In the genomic region with DNA sequence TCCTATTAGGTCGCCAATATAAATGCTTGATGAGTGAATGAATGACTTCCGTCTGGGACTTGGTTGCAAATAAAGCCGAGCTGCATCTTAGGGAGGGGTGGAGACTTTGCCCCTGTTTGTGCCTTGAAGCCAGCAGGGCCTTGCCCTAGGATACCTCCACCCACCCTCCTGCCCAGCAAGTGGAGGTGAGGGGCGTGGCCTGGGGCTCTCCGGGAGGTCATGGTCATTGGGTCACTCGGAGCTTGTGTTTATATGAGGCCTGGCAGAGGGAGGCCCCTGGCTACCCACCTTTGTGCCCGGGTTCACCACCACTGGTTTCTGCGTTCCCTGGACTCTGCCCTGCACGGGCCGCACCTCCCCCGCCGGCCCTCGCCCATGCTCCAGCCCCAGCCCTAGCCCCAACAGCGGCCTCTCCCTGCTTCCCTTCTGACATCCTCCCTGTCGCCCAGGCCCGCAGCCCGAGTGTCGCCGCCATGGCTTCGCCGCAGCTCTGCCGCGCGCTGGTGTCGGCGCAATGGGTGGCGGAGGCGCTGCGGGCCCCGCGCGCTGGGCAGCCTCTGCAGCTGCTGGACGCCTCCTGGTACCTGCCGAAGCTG, we compare ENCODE assay signal across 22 cellular contexts. TPM values are rescaled to one million over a fixed set of nuclear protein-coding genes. Genes with fewer than 3 reads are reported as not detected.
DNase-seq lines count a peak whose midpoint lies in the region; ATAC-seq and TF ChIP-seq lines count a peak whose summit lies in the region.
"Had no signal": no experiment of that assay in that cellular context is flagged by ENCODE, and none has a peak within 500 bp of the region (broad histone marks: within the 10 kb centered on the region; RNA-seq: fewer than 3 reads in every experiment).

No MANE protein-coding gene starts in this region.

- WGBS in right lobe of liver (ENCODE audit: insufficient coverage, low coverage, low lambda C conversion rate, missing lambda C conversion rate) = 5% methylated on average over 4 of the region's 34 CpGs
- no CpG with 5 or more reads among the region's 34 CpGs for WGBS in neuronal stem cell (ENCODE audit: extremely low coverage in 2 of 2, insufficient read length in 2 of 2, insufficient replicate concordance in 1 of 2), 2 donors

- TF ChIP-seq POLR2A in right lobe of liver (IDR thresholded peaks at IDR 0.05) = no peak

- TF ChIP-seq CTCF in endothelial cell (IDR thresholded peaks at IDR 0.05; ENCODE audit: unreplicated experiment) (no peak), right lobe of liver (IDR thresholded peaks at IDR 0.05) (no peak), lower lobe of right lung (IDR thresholded peaks at IDR 0.05) (no peak)

- no peaks in the 10 kb centered on the region for H3K9me3 Mint-ChIP-seq in endothelial cell (ENCODE audit: unreplicated experiment)
- no peaks in the 10 kb centered on the region for H3K9me3 Mint-ChIP-seq in activated T-helper 1 cell treated with anti-CD3 and anti-CD28 coated beads, Interleukin-12 subunit alpha, Interleukin-12 subunit beta, Interleukin-2, Interleukin-4 antibody, amounts not matched to agents 30 ng/mL and 10 ng/mL and 1 ng/mL, durations not matched to agents 14 hours and 24 hours and 36 hours

- H3K79me1 ChIP-seq in neuronal stem cell (ENCODE audit: low read depth, low read length) = peaks cover 27% of the 10 kb centered on the region

- H3K27me3 ChIP-seq in right lobe of liver (no peaks in the 10 kb centered on the region), neuronal stem cell (ENCODE audit: control insufficient read depth in 3 of 3, insufficient read depth in 3 of 3, low read depth in 1 of 3, low read length in 3 of 3) (no peaks in the 10 kb centered on the region), lower lobe of right lung (ENCODE audit: low read depth) (no peaks in the 10 kb centered on the region)

- H3K27ac Mint-ChIP-seq in endothelial cell (ENCODE audit: unreplicated experiment) = no peak overlapping the region
- no peak overlapping the region for H3K27ac Mint-ChIP-seq in activated T-helper 1 cell treated with anti-CD3 and anti-CD28 coated beads, Interleukin-12 subunit alpha, Interleukin-12 subunit beta, Interleukin-2, Interleukin-4 antibody, amounts not matched to agents 30 ng/mL and 10 ng/mL and 1 ng/mL, durations not matched to agents 14 hours and 24 hours and 36 hours

- H3K9me3 ChIP-seq in right lobe of liver = no peaks in the 10 kb centered on the region
- no peaks in the 10 kb centered on the region for H3K9me3 ChIP-seq in neuronal stem cell (replicated peaks in 1 of 2; ENCODE audit: control insufficient read depth in 2 of 2, insufficient read depth in 1 of 2, low read depth in 1 of 2, low read length in 2 of 2)
- no peaks in the 10 kb centered on the region for H3K9me3 ChIP-seq in lower lobe of right lung

- no peak overlapping the region for H4K91ac ChIP-seq in neuronal stem cell (ENCODE audit: low read depth, low read length, poor library complexity)

- H3K27ac ChIP-seq in right lobe of liver = peak overlapping the region; percentile 73 to 95 (median 75)
- no peak overlapping the region for H3K27ac ChIP-seq in neuronal stem cell (replicated peaks; ENCODE audit: low read length)
- no peak overlapping the region for H3K27ac ChIP-seq in lower lobe of right lung
- H3K27ac ChIP-seq: KMS-11 had no signal

- H3K4me1 Mint-ChIP-seq in endothelial cell (ENCODE audit: unreplicated experiment) = peaks cover 12% of the 10 kb centered on the region
- H3K4me1 Mint-ChIP-seq in activated T-helper 1 cell treated with anti-CD3 and anti-CD28 coated beads, Interleukin-12 subunit alpha, Interleukin-12 subunit beta, Interleukin-2, Interleukin-4 antibody, amounts not matched to agents 30 ng/mL and 10 ng/mL and 1 ng/mL, durations not matched to agents 14 hours and 24 hours and 36 hours (ENCODE audit: low read depth) = peaks cover 16% of the 10 kb centered on the region

- H3K18ac ChIP-seq in neuronal stem cell (ENCODE audit: low read length) = no peak overlapping the region

- no peak overlapping the region for H4K8ac ChIP-seq in neuronal stem cell (ENCODE audit: low read depth, low read length)

- H2BK12ac ChIP-seq in neuronal stem cell (ENCODE audit: low read length) = no peak overlapping the region

- intact Hi-C loops in right lobe of liver (cut with DNase I) (no loop called here), lower lobe of right lung (cut with DNase I) (no loop called here)
- intact Hi-C loops in activated T-helper 1 cell treated with anti-CD3 and anti-CD28 coated beads, Interleukin-12 subunit alpha, Interleukin-12 subunit beta, Interleukin-2, Interleukin-4 antibody, amounts not matched to agents 30 ng/mL and 10 ng/mL and 1 ng/mL, durations not matched to agents 14 hours and 24 hours and 36 hours (cut with micrococcal nuclease) = no loop called here

- H3K36me3 Mint-ChIP-seq in endothelial cell (ENCODE audit: low read depth, unreplicated experiment) = peaks cover 14% of the 10 kb centered on the region
- peaks cover 7% of the 10 kb centered on the region for H3K36me3 Mint-ChIP-seq in activated T-helper 1 cell treated with anti-CD3 and anti-CD28 coated beads, Interleukin-12 subunit alpha, Interleukin-12 subunit beta, Interleukin-2, Interleukin-4 antibody, amounts not matched to agents 30 ng/mL and 10 ng/mL and 1 ng/mL, durations not matched to agents 14 hours and 24 hours and 36 hours (ENCODE audit: low read depth)

- H3K23ac ChIP-seq in neuronal stem cell (ENCODE audit: low read depth, low read length, poor library complexity) = peak overlapping the region; percentile 80

- H3K4me3 ChIP-seq in right lobe of liver (peak overlapping the region; percentile 57 to 82 (median 64)), neuronal stem cell (ENCODE audit: low read length in 2 of 2) (no peak overlapping the region), lower lobe of right lung (no peak overlapping the region)

- no peak overlapping the region for H3K9ac ChIP-seq in neuronal stem cell (ENCODE audit: low read depth, low read length, poor library complexity)
- H3K9ac ChIP-seq: KMS-11 had no signal

- no peak overlapping the region for H3K4me2 ChIP-seq in neuronal stem cell (ENCODE audit: insufficient read depth, low read length, poor library complexity, severe bottlenecking)
- H3K4me2 ChIP-seq: KMS-11 had no signal

- ATAC-seq in right lobe of liver = peak; percentile 50 to 79 (median 71)
- ATAC-seq in lower lobe of right lung = no peak
- ATAC-seq: Panc1 had no signal

- peak overlapping the region; percentile 38 for H3K14ac ChIP-seq in neuronal stem cell (ENCODE audit: low read length)

- H2AFZ ChIP-seq in neuronal stem cell (ENCODE audit: low read length) = no peak overlapping the region

- H3K36me3 ChIP-seq in right lobe of liver (peaks cover 0 to 27% (median 14%) of the 10 kb centered on the region in 4 donors), neuronal stem cell (replicated peaks in 1 of 2; ENCODE audit: control insufficient read depth in 2 of 2, insufficient read depth in 2 of 2, low read length in 2 of 2) (peaks cover 37 to 67% of the 10 kb centered on the region in 2 donors), lower lobe of right lung (peaks cover 45% of the 10 kb centered on the region)

- H2BK15ac ChIP-seq in neuronal stem cell (ENCODE audit: low read length) = no peak overlapping the region

- H3K4me3 Mint-ChIP-seq in endothelial cell (ENCODE audit: unreplicated experiment) = peak overlapping the region; percentile 13
- H3K4me3 Mint-ChIP-seq in activated T-helper 1 cell treated with anti-CD3 and anti-CD28 coated beads, Interleukin-12 subunit alpha, Interleukin-12 subunit beta, Interleukin-2, Interleukin-4 antibody, amounts not matched to agents 30 ng/mL and 10 ng/mL and 1 ng/mL, durations not matched to agents 14 hours and 24 hours and 36 hours = no peak overlapping the region

- H2AK5ac ChIP-seq in neuronal stem cell (ENCODE audit: low read depth, low read length) = no peak overlapping the region

- no peak overlapping the region for H2BK120ac ChIP-seq in neuronal stem cell (ENCODE audit: low read depth, low read length)

- H3K4me1 ChIP-seq in right lobe of liver (peaks cover 0 to 63% (median 28%) of the 10 kb centered on the region in 4 donors), neuronal stem cell (ENCODE audit: control insufficient read depth in 2 of 2, insufficient read depth in 1 of 2, low read depth in 1 of 2, low read length in 2 of 2) (peaks cover 0 to 7% of the 10 kb centered on the region in 2 donors), lower lobe of right lung (peaks cover 46% of the 10 kb centered on the region)

- no peak overlapping the region for H3K4ac ChIP-seq in neuronal stem cell (ENCODE audit: low read length)

- peak overlapping the region; percentile 75 for H2BK5ac ChIP-seq in neuronal stem cell (ENCODE audit: low read length)

- H3K27me3 Mint-ChIP-seq in endothelial cell (ENCODE audit: unreplicated experiment) = no peaks in the 10 kb centered on the region
- H3K27me3 Mint-ChIP-seq in activated T-helper 1 cell treated with anti-CD3 and anti-CD28 coated beads, Interleukin-12 subunit alpha, Interleukin-12 subunit beta, Interleukin-2, Interleukin-4 antibody, amounts not matched to agents 30 ng/mL and 10 ng/mL and 1 ng/mL, durations not matched to agents 14 hours and 24 hours and 36 hours (ENCODE audit: insufficient read depth) = no peaks in the 10 kb centered on the region

- DNase-seq in endothelial cell (ENCODE audit: low spot score) = no peak
- peak; percentile 80 to 97 (median 96) for DNase-seq in right lobe of liver
- DNase-seq in neuronal stem cell (ENCODE audit: low spot score) = no peak
- no peak for DNase-seq in activated T-helper 1 cell treated with anti-CD3 and anti-CD28 coated beads, Interleukin-12 subunit alpha, Interleukin-12 subunit beta, Interleukin-2, Interleukin-4 antibody, amounts not matched to agents 30 ng/mL and 10 ng/mL and 1 ng/mL, durations not matched to agents 14 hours and 24 hours and 36 hours (ENCODE audit: low spot score)
- DNase-seq in LoVo (ENCODE audit: low spot score) = no peak
- no peak for DNase-seq in stimulated activated CD4-positive, alpha-beta T cell treated with anti-CD3 and anti-CD28 coated beads, Interleukin-1b, Interleukin-23, amount 100 ng/mL, for 48 hours
- DNase-seq in lower lobe of right lung = no peak
- DNase-seq: ACHN, Calu3, DMS153, DND-41, HCEC 1CT, IMR-90, NCI-H1048, NCI-H1417, NCI-H1694, NCI-H226, NCI-H510A, NCI-H69, SHP77 treated with DMSO at 0.1 percent for 48 hours had no signal

RNA-seq across cellular contexts. Expression of gene MPST, which starts 4.3 kb away (rescaled TPM):
- total RNA-seq in endothelial cell (ENCODE audit: unreplicated experiment) (78.7 TPM), right lobe of liver (100 to 1,000 TPM; 153 to 301 (median 214) TPM), lower lobe of right lung (73.2 TPM)
- 164 TPM for polyA plus RNA-seq in neuronal stem cell (2013, experiment 1 of 2)
- polyA plus RNA-seq in neuronal stem cell (2013, experiment 2 of 2) = 164 TPM
- total RNA-seq in activated T-helper 1 cell treated with anti-CD3 and anti-CD28 coated beads, Interleukin-12 subunit alpha, Interleukin-12 subunit beta, Interleukin-2, Interleukin-4 antibody, amounts not matched to agents 30 ng/mL and 10 ng/mL and 1 ng/mL, durations not matched to agents 14 hours and 24 hours and 36 hours = 18.0 and 20.1 TPM in 2 replicates

RNA-seq across cellular contexts. Expression of gene TST, which starts 4.6 kb away (rescaled TPM):
- total RNA-seq in endothelial cell (ENCODE audit: unreplicated experiment) (39.0 TPM), right lobe of liver (100 to 1,000 TPM; 223 to 355 (median 321) TPM), lower lobe of right lung (48.3 TPM)
- polyA plus RNA-seq in neuronal stem cell (2013, experiment 1 of 2) = 29.6 TPM
- polyA plus RNA-seq in neuronal stem cell (2013, experiment 2 of 2) = 29.3 TPM
- total RNA-seq in activated T-helper 1 cell treated with anti-CD3 and anti-CD28 coated beads, Interleukin-12 subunit alpha, Interleukin-12 subunit beta, Interleukin-2, Interleukin-4 antibody, amounts not matched to agents 30 ng/mL and 10 ng/mL and 1 ng/mL, durations not matched to agents 14 hours and 24 hours and 36 hours = 6.9 and 8.2 TPM in 2 replicates

RNA-seq across cellular contexts. Expression of gene KCTD17, which starts 27.7 kb away (rescaled TPM):
- total RNA-seq in endothelial cell (ENCODE audit: unreplicated experiment) = 46.9 TPM
- 1 to 10 TPM; 2.0 to 9.7 (median 4.4) TPM for total RNA-seq in right lobe of liver
- 46.3 TPM for polyA plus RNA-seq in neuronal stem cell (2013, experiment 1 of 2)
- 47.4 TPM for polyA plus RNA-seq in neuronal stem cell (2013, experiment 2 of 2)
- 65.4 and 68.1 TPM in 2 replicates for total RNA-seq in activated T-helper 1 cell treated with anti-CD3 and anti-CD28 coated beads, Interleukin-12 subunit alpha, Interleukin-12 subunit beta, Interleukin-2, Interleukin-4 antibody, amounts not matched to agents 30 ng/mL and 10 ng/mL and 1 ng/mL, durations not matched to agents 14 hours and 24 hours and 36 hours
- 24.2 TPM for total RNA-seq in lower lobe of right lung

Comparison
In these comparisons a context has a peak if more than half of its experiments do, and no peak if none do; other contexts are left out.
1. DNase-seq: peak in right lobe of liver (3 of 3); none in endothelial cell (single experiment), neuronal stem cell (single experiment), activated T-helper 1 cell treated with anti-CD3 and anti-CD28 coated beads, Interleukin-12 subunit alpha, Interleukin-12 subunit beta, Interleukin-2, Interleukin-4 antibody, amounts not matched to agents 30 ng/mL and 10 ng/mL and 1 ng/mL, durations not matched to agents 14 hours and 24 hours and 36 hours (single experiment), LoVo (single experiment), stimulated activated CD4-positive, alpha-beta T cell treated with anti-CD3 and anti-CD28 coated beads, Interleukin-1b, Interleukin-23, amount 100 ng/mL, for 48 hours (single experiment) and lower lobe of right lung (single experiment).
2. ATAC-seq: peak in right lobe of liver (4 of 4); none in lower lobe of right lung (0 of 2).
3. H3K27ac ChIP-seq: peak in right lobe of liver (3 of 3); none in neuronal stem cell (single experiment) and lower lobe of right lung (single experiment).
4. H3K4me3 ChIP-seq: peak in right lobe of liver (3 of 3); none in neuronal stem cell (0 of 2) and lower lobe of right lung (single experiment).